In the genomic region with DNA sequence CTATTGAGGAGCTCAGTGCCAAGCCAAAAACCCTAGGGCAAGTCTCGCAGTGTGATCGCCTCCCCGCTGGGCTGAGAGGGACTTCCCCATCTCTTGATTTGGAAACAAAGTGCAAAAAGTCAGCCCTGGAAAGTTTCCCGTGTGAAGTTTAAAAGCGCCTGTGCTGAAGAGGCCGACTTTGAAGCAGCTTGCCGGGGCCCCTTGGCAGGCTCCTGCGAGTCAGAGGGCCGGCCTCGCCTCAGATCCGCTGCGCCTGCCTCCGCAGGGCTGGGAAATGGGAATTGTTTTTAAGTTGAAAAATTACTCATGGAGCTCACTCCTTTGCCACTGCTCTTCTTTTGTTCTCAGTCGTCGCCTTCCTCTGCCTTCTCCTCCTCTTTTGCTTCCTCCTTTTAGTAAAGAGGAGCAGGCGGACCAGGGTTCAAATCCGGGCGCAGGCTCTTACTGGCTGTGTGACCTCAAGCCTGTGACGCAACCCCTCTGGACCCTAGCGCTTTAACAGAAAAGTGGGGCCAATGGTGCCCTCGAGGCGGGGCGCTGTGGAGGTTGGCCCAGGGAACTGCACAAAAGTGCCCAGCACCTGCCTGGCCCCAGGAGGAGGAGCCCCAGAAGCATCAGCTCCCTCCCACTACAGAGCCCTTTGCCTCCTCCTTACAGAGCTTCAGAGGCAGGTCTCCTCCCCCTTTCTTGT, we compare ENCODE assay signal across 9 cellular contexts. TPM values are rescaled to one million over a fixed set of nuclear protein-coding genes. Genes with fewer than 3 reads are reported as not detected.
A peak's percentile ranks its signal among the peaks of the same experiment; 100 is the strongest.
DNase-seq lines count a peak whose midpoint lies in the region; ATAC-seq and TF ChIP-seq lines count a peak whose summit lies in the region.
"Had no signal": no experiment of that assay in that cellular context is flagged by ENCODE, and none has a peak within 500 bp of the region (broad histone marks: within the 10 kb centered on the region; RNA-seq: fewer than 3 reads in every experiment).

No MANE protein-coding gene starts in this region.

- H3K27me3 Mint-ChIP-seq in activated CD4-positive, alpha-beta memory T cell treated with anti-CD3 and anti-CD28 coated beads for 36 hours, result peaks cover 61% of the 10 kb centered on the region
- H3K27me3 Mint-ChIP-seq in activated CD4-positive, alpha-beta memory T cell treated with anti-CD3 and anti-CD28 coated beads, Interleukin-2, amount 10 ng/mL, durations not matched to agents 7 days and 5 days, result peaks cover 66% of the 10 kb centered on the region
- peaks cover 44 to 57% of the 10 kb centered on the region in 2 donors for H3K27me3 Mint-ChIP-seq in stimulated activated naive B cell treated with anti-CD40 and anti-IgM and Interleukin-4, amounts not matched to agents 10 μg/mL and 1 μg/mL and 100 μg/mL, for 72 hours

- peak; percentile 71 for DNase-seq in activated CD4-positive, alpha-beta memory T cell treated with anti-CD3 and anti-CD28 coated beads for 36 hours
- no peak for DNase-seq in activated CD4-positive, alpha-beta memory T cell treated with anti-CD3 and anti-CD28 coated beads, Interleukin-2, amount 10 ng/mL, durations not matched to agents 7 days and 5 days
- DNase-seq in NB4 (ENCODE audit: low read depth) (peak; percentile 68), globus pallidus (ENCODE audit: low spot score) (peak; percentile 24), NCI-H82 (lab: John Stamatoyannopoulos, UW) (no peak), erythroblast (lab: John Stamatoyannopoulos, UW) (no peak)
- DNase-seq in stimulated activated naive B cell treated with anti-CD40 and anti-IgM and Interleukin-4, amounts not matched to agents 10 μg/mL and 1 μg/mL and 100 μg/mL, for 72 hours, result peak; percentile 70
- DNase-seq in activated effector memory CD4-positive, alpha-beta T cell treated with Interleukin-2 at 50 U/mL for 16 hours, result no peak
- DNase-seq: NCI-H510A had no signal

- intact Hi-C loops in activated CD4-positive, alpha-beta memory T cell treated with anti-CD3 and anti-CD28 coated beads for 36 hours (cut with micrococcal nuclease), result loop anchor here (2.0 to 5.0 kb wide), 2 partner anchors 14 to 70 kb away; a partner anchor contains a TSS

- H3K4me3 Mint-ChIP-seq in activated CD4-positive, alpha-beta memory T cell treated with anti-CD3 and anti-CD28 coated beads for 36 hours, result no peak overlapping the region
- no peak overlapping the region for H3K4me3 Mint-ChIP-seq in activated CD4-positive, alpha-beta memory T cell treated with anti-CD3 and anti-CD28 coated beads, Interleukin-2, amount 10 ng/mL, durations not matched to agents 7 days and 5 days
- peak overlapping the region; percentile 64 to 65 for H3K4me3 Mint-ChIP-seq in stimulated activated naive B cell treated with anti-CD40 and anti-IgM and Interleukin-4, amounts not matched to agents 10 μg/mL and 1 μg/mL and 100 μg/mL, for 72 hours

- TF ChIP-seq CTCF in NB4 (IDR thresholded peaks at IDR 0.05; ENCODE audit: low read depth, low read length), result no peak

- H3K4me1 Mint-ChIP-seq in activated CD4-positive, alpha-beta memory T cell treated with anti-CD3 and anti-CD28 coated beads for 36 hours (ENCODE audit: low read depth), result peaks cover 37% of the 10 kb centered on the region
- H3K4me1 Mint-ChIP-seq in activated CD4-positive, alpha-beta memory T cell treated with anti-CD3 and anti-CD28 coated beads, Interleukin-2, amount 10 ng/mL, durations not matched to agents 7 days and 5 days, result peaks cover 26% of the 10 kb centered on the region
- peaks cover 27 to 41% of the 10 kb centered on the region in 2 donors for H3K4me1 Mint-ChIP-seq in stimulated activated naive B cell treated with anti-CD40 and anti-IgM and Interleukin-4, amounts not matched to agents 10 μg/mL and 1 μg/mL and 100 μg/mL, for 72 hours

- peak; percentile 74 to 78 for ATAC-seq in stimulated activated naive B cell treated with anti-CD40 and anti-IgM and Interleukin-4, amounts not matched to agents 10 μg/mL and 1 μg/mL and 100 μg/mL, for 72 hours (replicated peaks)

- POLR2A ChIA-PET in activated CD4-positive, alpha-beta memory T cell treated with anti-CD3 and anti-CD28 coated beads for 36 hours (lab: Charles Lee), result no interaction called here
- POLR2A ChIA-PET in activated CD4-positive, alpha-beta memory T cell treated with anti-CD3 and anti-CD28 coated beads, Interleukin-2, amount 10 ng/mL, durations not matched to agents 7 days and 5 days (lab: Charles Lee), result no interaction called here

- CTCF ChIA-PET in activated CD4-positive, alpha-beta memory T cell treated with anti-CD3 and anti-CD28 coated beads for 36 hours (lab: Charles Lee), result interaction anchor here (1.8 kb wide), 1 partner anchor 44 kb away, joined by 6 read pairs; no protein-coding TSS in a partner anchor
- CTCF ChIA-PET in activated CD4-positive, alpha-beta memory T cell treated with anti-CD3 and anti-CD28 coated beads, Interleukin-2, amount 10 ng/mL, durations not matched to agents 7 days and 5 days (lab: Charles Lee), result no interaction called here

- H3K36me3 Mint-ChIP-seq in activated CD4-positive, alpha-beta memory T cell treated with anti-CD3 and anti-CD28 coated beads for 36 hours, result no peaks in the 10 kb centered on the region
- peaks cover 4% of the 10 kb centered on the region for H3K36me3 Mint-ChIP-seq in activated CD4-positive, alpha-beta memory T cell treated with anti-CD3 and anti-CD28 coated beads, Interleukin-2, amount 10 ng/mL, durations not matched to agents 7 days and 5 days (ENCODE audit: low read depth)
- peaks cover 0 to 2% of the 10 kb centered on the region in 2 donors for H3K36me3 Mint-ChIP-seq in stimulated activated naive B cell treated with anti-CD40 and anti-IgM and Interleukin-4, amounts not matched to agents 10 μg/mL and 1 μg/mL and 100 μg/mL, for 72 hours

- no peak overlapping the region for H3K27ac Mint-ChIP-seq in activated CD4-positive, alpha-beta memory T cell treated with anti-CD3 and anti-CD28 coated beads for 36 hours
- no peak overlapping the region for H3K27ac Mint-ChIP-seq in activated CD4-positive, alpha-beta memory T cell treated with anti-CD3 and anti-CD28 coated beads, Interleukin-2, amount 10 ng/mL, durations not matched to agents 7 days and 5 days
- peak overlapping the region; percentile 89 for H3K27ac Mint-ChIP-seq in stimulated activated naive B cell treated with anti-CD40 and anti-IgM and Interleukin-4, amounts not matched to agents 10 μg/mL and 1 μg/mL and 100 μg/mL, for 72 hours

- no peaks in the 10 kb centered on the region for H3K9me3 Mint-ChIP-seq in activated CD4-positive, alpha-beta memory T cell treated with anti-CD3 and anti-CD28 coated beads for 36 hours
- H3K9me3 Mint-ChIP-seq in activated CD4-positive, alpha-beta memory T cell treated with anti-CD3 and anti-CD28 coated beads, Interleukin-2, amount 10 ng/mL, durations not matched to agents 7 days and 5 days, result no peaks in the 10 kb centered on the region
- peaks cover 3% of the 10 kb centered on the region in 2 donors for H3K9me3 Mint-ChIP-seq in stimulated activated naive B cell treated with anti-CD40 and anti-IgM and Interleukin-4, amounts not matched to agents 10 μg/mL and 1 μg/mL and 100 μg/mL, for 72 hours

- H3K4me3 ChIP-seq in NB4 (ENCODE audit: low read depth, low read length), result no peak overlapping the region

- TF ChIP-seq POLR2A in NB4 (IDR thresholded peaks at IDR 0.05; ENCODE audit: extremely low read depth, insufficient read length) (no peak), erythroblast (IDR thresholded peaks at IDR 0.05; ENCODE audit: low read length) (no peak)

RNA-seq across cellular contexts. Expression of a gene that starts 14.7 kb away (rescaled TPM):
- total RNA-seq in activated CD4-positive, alpha-beta memory T cell treated with anti-CD3 and anti-CD28 coated beads for 36 hours, result not detected
- not detected for total RNA-seq in activated CD4-positive, alpha-beta memory T cell treated with anti-CD3 and anti-CD28 coated beads, Interleukin-2, amount 10 ng/mL, durations not matched to agents 7 days and 5 days

Comparison
In these comparisons a context has a peak if more than half of its experiments do, and no peak if none do; other contexts are left out.
1. DNase-seq: peak in activated CD4-positive, alpha-beta memory T cell treated with anti-CD3 and anti-CD28 coated beads for 36 hours (single experiment), NB4 (single experiment), globus pallidus (single experiment) and stimulated activated naive B cell treated with anti-CD40 and anti-IgM and Interleukin-4, amounts not matched to agents 10 μg/mL and 1 μg/mL and 100 μg/mL, for 72 hours (single experiment); none in activated CD4-positive, alpha-beta memory T cell treated with anti-CD3 and anti-CD28 coated beads, Interleukin-2, amount 10 ng/mL, durations not matched to agents 7 days and 5 days (single experiment), NCI-H82 (single experiment), erythroblast (0 of 2) and activated effector memory CD4-positive, alpha-beta T cell treated with Interleukin-2 at 50 U/mL for 16 hours (single experiment).
2. H3K4me3 Mint-ChIP-seq: peak in stimulated activated naive B cell treated with anti-CD40 and anti-IgM and Interleukin-4, amounts not matched to agents 10 μg/mL and 1 μg/mL and 100 μg/mL, for 72 hours (2 of 2); none in activated CD4-positive, alpha-beta memory T cell treated with anti-CD3 and anti-CD28 coated beads for 36 hours (single experiment) and activated CD4-positive, alpha-beta memory T cell treated with anti-CD3 and anti-CD28 coated beads, Interleukin-2, amount 10 ng/mL, durations not matched to agents 7 days and 5 days (single experiment).